Comparison of ENCODE assay signal across 8 cellular contexts in the genomic region with DNA sequence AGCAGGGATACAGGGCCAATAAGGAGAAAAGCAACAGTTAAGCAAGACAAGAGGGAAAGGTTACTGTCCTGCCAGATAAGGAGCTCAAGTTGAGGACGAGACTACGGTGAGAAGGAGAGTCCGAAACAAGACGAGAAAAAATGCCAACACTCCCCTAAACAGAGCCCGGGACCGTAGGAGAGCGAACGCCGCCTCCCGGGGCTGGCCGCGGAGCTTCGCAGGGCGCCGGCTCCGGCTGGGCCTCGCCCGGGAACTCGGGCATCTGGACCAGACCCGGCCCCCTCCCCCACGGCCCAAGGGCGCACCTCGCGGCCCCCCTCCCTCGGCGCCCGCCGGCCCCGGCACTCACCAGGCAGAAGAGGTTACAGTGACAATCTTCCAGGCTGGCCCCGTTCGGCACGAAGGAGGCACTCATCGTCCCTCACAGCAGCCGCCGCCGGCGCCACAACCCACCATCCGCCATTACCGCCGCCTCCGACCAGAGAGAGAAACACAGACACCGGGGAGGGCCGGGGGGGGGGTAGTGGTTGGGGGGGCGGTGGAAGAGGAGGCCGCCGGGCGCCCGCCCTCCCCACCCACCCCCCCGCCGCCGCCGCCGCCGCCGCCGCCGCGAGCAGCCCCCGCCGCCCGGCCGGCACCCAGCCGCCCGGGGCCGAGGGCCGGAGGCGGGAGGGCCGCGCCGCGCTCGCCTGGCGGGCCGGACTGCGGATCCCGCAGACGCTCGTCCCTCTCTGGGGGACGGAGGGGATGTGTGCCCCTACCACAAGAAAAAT. TPM values are rescaled to one million over a fixed set of nuclear protein-coding genes. Genes with fewer than 3 reads are reported as not detected.
DNase-seq lines count a peak whose midpoint lies in the region; ATAC-seq and TF ChIP-seq lines count a peak whose summit lies in the region.

A gene with protein sequence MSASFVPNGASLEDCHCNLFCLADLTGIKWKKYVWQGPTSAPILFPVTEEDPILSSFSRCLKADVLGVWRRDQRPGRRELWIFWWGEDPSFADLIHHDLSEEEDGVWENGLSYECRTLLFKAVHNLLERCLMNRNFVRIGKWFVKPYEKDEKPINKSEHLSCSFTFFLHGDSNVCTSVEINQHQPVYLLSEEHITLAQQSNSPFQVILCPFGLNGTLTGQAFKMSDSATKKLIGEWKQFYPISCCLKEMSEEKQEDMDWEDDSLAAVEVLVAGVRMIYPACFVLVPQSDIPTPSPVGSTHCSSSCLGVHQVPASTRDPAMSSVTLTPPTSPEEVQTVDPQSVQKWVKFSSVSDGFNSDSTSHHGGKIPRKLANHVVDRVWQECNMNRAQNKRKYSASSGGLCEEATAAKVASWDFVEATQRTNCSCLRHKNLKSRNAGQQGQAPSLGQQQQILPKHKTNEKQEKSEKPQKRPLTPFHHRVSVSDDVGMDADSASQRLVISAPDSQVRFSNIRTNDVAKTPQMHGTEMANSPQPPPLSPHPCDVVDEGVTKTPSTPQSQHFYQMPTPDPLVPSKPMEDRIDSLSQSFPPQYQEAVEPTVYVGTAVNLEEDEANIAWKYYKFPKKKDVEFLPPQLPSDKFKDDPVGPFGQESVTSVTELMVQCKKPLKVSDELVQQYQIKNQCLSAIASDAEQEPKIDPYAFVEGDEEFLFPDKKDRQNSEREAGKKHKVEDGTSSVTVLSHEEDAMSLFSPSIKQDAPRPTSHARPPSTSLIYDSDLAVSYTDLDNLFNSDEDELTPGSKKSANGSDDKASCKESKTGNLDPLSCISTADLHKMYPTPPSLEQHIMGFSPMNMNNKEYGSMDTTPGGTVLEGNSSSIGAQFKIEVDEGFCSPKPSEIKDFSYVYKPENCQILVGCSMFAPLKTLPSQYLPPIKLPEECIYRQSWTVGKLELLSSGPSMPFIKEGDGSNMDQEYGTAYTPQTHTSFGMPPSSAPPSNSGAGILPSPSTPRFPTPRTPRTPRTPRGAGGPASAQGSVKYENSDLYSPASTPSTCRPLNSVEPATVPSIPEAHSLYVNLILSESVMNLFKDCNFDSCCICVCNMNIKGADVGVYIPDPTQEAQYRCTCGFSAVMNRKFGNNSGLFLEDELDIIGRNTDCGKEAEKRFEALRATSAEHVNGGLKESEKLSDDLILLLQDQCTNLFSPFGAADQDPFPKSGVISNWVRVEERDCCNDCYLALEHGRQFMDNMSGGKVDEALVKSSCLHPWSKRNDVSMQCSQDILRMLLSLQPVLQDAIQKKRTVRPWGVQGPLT (N-terminal part only) (minus strand): TSS at position 488 of the 773 bp plus-strand sequence. CDS start 73 bp downstream, at position 415.

- BruUV-seq in Panc1 (replicated peaks; lab: Mats Ljungman, UMichigan): no TSS peak

- H3K36me3 ChIP-seq in Panc1 (ENCODE audit: control insufficient read depth, insufficient read depth, low read length) (peaks cover 18% of the 10 kb centered on the region), fibroblast of lung (ENCODE audit: control insufficient read depth, insufficient read depth, low read length) (no peaks in the 10 kb centered on the region)

- peaks cover 26% of the 10 kb centered on the region for H3K4me1 Mint-ChIP-seq in activated T-helper 17 cell treated with anti-CD3 and anti-CD28 coated beads, Interleukin-2, amount 50 U/mL, for 72 hours
- peaks cover 33 to 39% of the 10 kb centered on the region in 2 donors for H3K4me1 Mint-ChIP-seq in natural killer cell

- H4K20me1 ChIP-seq in fibroblast of lung (ENCODE audit: control insufficient read depth, extremely low read depth, insufficient read depth, low read length): peaks cover 13% of the 10 kb centered on the region

- no peaks in the 10 kb centered on the region for H3K9me3 Mint-ChIP-seq in activated T-helper 17 cell treated with anti-CD3 and anti-CD28 coated beads, Interleukin-2, amount 50 U/mL, for 72 hours
- H3K9me3 Mint-ChIP-seq in natural killer cell: no peaks in the 10 kb centered on the region

- H3K27me3 ChIP-seq in Panc1 (ENCODE audit: control insufficient read depth, insufficient read depth, low read length) (no peaks in the 10 kb centered on the region), fibroblast of lung (ENCODE audit: control insufficient read depth, insufficient read depth, low read length) (no peaks in the 10 kb centered on the region)

- H3K4me1 ChIP-seq in Panc1 (ENCODE audit: control insufficient read depth, insufficient read depth, low read length): peaks cover 13% of the 10 kb centered on the region
- peaks cover 2% of the 10 kb centered on the region for H3K4me1 ChIP-seq in fibroblast of lung (ENCODE audit: control insufficient read depth, extremely low read depth, insufficient read depth, low read length)

- H3K27me3 Mint-ChIP-seq in activated T-helper 17 cell treated with anti-CD3 and anti-CD28 coated beads, Interleukin-2, amount 50 U/mL, for 72 hours: no peaks in the 10 kb centered on the region
- no peaks in the 10 kb centered on the region for H3K27me3 Mint-ChIP-seq in natural killer cell (ENCODE audit: low read depth in 2 of 2)

- POLR2A ChIA-PET in Panc1 (lab: Charles Lee): no interaction called here

- H3K27ac Mint-ChIP-seq in activated T-helper 17 cell treated with anti-CD3 and anti-CD28 coated beads, Interleukin-2, amount 50 U/mL, for 72 hours: peak within 1 kb of the TSS; percentile 99
- H3K27ac Mint-ChIP-seq in natural killer cell: peak within 1 kb of the TSS; percentile 93 to 98

- no peak for DNase-seq in Panc1 (ENCODE audit: low read depth, low spot score)
- peak; percentile 37 to 40 for DNase-seq in fibroblast of lung (ENCODE audit: low read depth in 2 of 2)
- peak; percentile 66 for DNase-seq in natural killer cell
- peak; percentile 15 to 63 (median 55) for DNase-seq in stimulated activated naive CD4-positive, alpha-beta T cell (lab: John Stamatoyannopoulos, UW)
- DNase-seq in NCI-H446 treated with DMSO at 0.1 percent for 48 hours (lab: John Stamatoyannopoulos, UW): no peak

- intact Hi-C loops in Panc1 (cut with micrococcal nuclease; ENCODE audit: unreplicated experiment) (loop anchor here (5.0 kb wide), 1 partner anchor 428 kb away; no protein-coding TSS in a partner anchor), natural killer cell (cut with micrococcal nuclease) (loop anchor here (1.0 to 2.0 kb wide), 2 partner anchors 137 to 652 kb away; no protein-coding TSS in a partner anchor)

- peak within 1 kb of the TSS; percentile 89 for H3K4me2 ChIP-seq in fibroblast of lung (ENCODE audit: extremely low read depth, insufficient read depth, low read length)

- H3K4me3 ChIP-seq in GM12875 (ENCODE audit: low read depth, low read length) (peak within 1 kb of the TSS; percentile 80), Panc1 (ENCODE audit: low read depth in 2 of 2, low read length in 2 of 2) (peak within 1 kb of the TSS; percentile 92 to 97), fibroblast of lung (replicated peaks in 1 of 4; ENCODE audit: control extremely low read depth in 1 of 4, insufficient read depth in 1 of 4, low read depth in 3 of 4, low read length in 4 of 4) (peak within 1 kb of the TSS; percentile 95 to 98 (median 97))

- H3K36me3 Mint-ChIP-seq in activated T-helper 17 cell treated with anti-CD3 and anti-CD28 coated beads, Interleukin-2, amount 50 U/mL, for 72 hours (ENCODE audit: low read depth): peaks cover 56% of the 10 kb centered on the region
- H3K36me3 Mint-ChIP-seq in natural killer cell: no peaks in the 10 kb centered on the region

- peak within 1 kb of the TSS; percentile 98 for H2AFZ ChIP-seq in fibroblast of lung (ENCODE audit: low read length)

- ATAC-seq in HG02885 (IDR thresholded peaks at IDR 0.05; ENCODE audit: poor library complexity, unreplicated experiment) (peak; percentile 34), Panc1 (peak; percentile 67), natural killer cell (peak; percentile 34 to 38 (median 37))
- ATAC-seq in activated T-helper 17 cell treated with anti-CD3 and anti-CD28 coated beads, Interleukin-2, amount 50 U/mL, for 72 hours (replicated peaks): peak; percentile 17

- peak within 1 kb of the TSS; percentile 95 for H3K27ac ChIP-seq in Panc1 (ENCODE audit: low read length)
- peak within 1 kb of the TSS; percentile 98 for H3K27ac ChIP-seq in fibroblast of lung (ENCODE audit: insufficient read depth, low read length)

- in situ Hi-C loops in Panc1 (cut with HindIII; ENCODE audit: low pct_unique_long_range_greater_than_20kb, low sequenced_read_pairs): no loop called here

- no peaks in the 10 kb centered on the region for H3K9me3 ChIP-seq in Panc1 (ENCODE audit: control insufficient read depth, insufficient read depth, low read depth, low read length)
- H3K9me3 ChIP-seq in fibroblast of lung (ENCODE audit: control insufficient read depth, insufficient read depth, low read depth, low read length): no peaks in the 10 kb centered on the region

- H3K9ac ChIP-seq in fibroblast of lung (ENCODE audit: insufficient read depth, low read length): peak within 1 kb of the TSS; percentile 98

- peak within 1 kb of the TSS; percentile 100 for H3K4me3 Mint-ChIP-seq in activated T-helper 17 cell treated with anti-CD3 and anti-CD28 coated beads, Interleukin-2, amount 50 U/mL, for 72 hours
- peak within 1 kb of the TSS; percentile 99 for H3K4me3 Mint-ChIP-seq in natural killer cell

- peaks cover 53% of the 10 kb centered on the region for H3K79me2 ChIP-seq in fibroblast of lung (ENCODE audit: control insufficient read depth, insufficient read depth, low read length)

- TF ChIP-seq CTCF in GM12875 (IDR thresholded peaks at IDR 0.05; ENCODE audit: borderline replicate concordance, insufficient read depth, low read depth, low read length) (no peak), Panc1 (IDR thresholded peaks at IDR 0.05) (no peak), fibroblast of lung (conservative IDR thresholded peaks at IDR 0.05 in 1 of 2, IDR thresholded peaks at IDR 0.05 in 1 of 2; ENCODE audit: low read depth in 1 of 2, low read length in 2 of 2) (no peak), natural killer cell (IDR thresholded peaks at IDR 0.05) (no peak)

- CTCF ChIA-PET in Panc1 (lab: Charles Lee): interaction anchor here (0.6 to 1.3 kb wide), 5 partner anchors 8 to 384 kb away, joined by 3 read pairs; no protein-coding TSS in a partner anchor

RNA-seq across cellular contexts. Expression of the gene that starts here (rescaled TPM):
- total RNA-seq in Panc1 (2021; ENCODE audit: unreplicated experiment) (69.5 TPM), fibroblast of lung (39.0 and 47.1 TPM in 2 replicates), natural killer cell (100 to 1,000 TPM; 107 to 122 (median 116) TPM)
- 13.2 TPM for polyA plus RNA-seq in Panc1 (2012; ENCODE audit: insufficient read length)
- total RNA-seq in activated T-helper 17 cell treated with anti-CD3 and anti-CD28 coated beads, Interleukin-2, amount 50 U/mL, for 72 hours: 10 to 100 TPM; 48.9 to 51.3 TPM
- polyA plus RNA-seq in fibroblast of lung: 19.4 and 36.2 TPM in 2 replicates
- polyA plus RNA-seq in fibroblast of lung (2012): 9.9 and 17.4 TPM in 2 replicates
- polyA minus RNA-seq in fibroblast of lung (ENCODE audit: low replicate concordance): 78.3 and 111 TPM in 2 replicates

Comparison
In these comparisons a context has a peak if more than half of its experiments do, and no peak if none do; other contexts are left out.
1. ATAC-seq: peak in every context shown above with its lines; median percentile 67 in Panc1; 37 in natural killer cell; 34 in HG02885; 17 in activated T-helper 17 cell treated with anti-CD3 and anti-CD28 coated beads, Interleukin-2, amount 50 U/mL, for 72 hours.
2. DNase-seq: peak in fibroblast of lung (2 of 2), natural killer cell (single experiment) and stimulated activated naive CD4-positive, alpha-beta T cell (6 of 6); none in Panc1 (single experiment) and NCI-H446 treated with DMSO at 0.1 percent for 48 hours (single experiment).
3. Peak in every context shown above with its lines, with median percentiles within 50 percentile points of each other: H3K4me3 ChIP-seq.